Comparison of ENCODE assay signal across 31 cellular contexts in the genomic region with DNA sequence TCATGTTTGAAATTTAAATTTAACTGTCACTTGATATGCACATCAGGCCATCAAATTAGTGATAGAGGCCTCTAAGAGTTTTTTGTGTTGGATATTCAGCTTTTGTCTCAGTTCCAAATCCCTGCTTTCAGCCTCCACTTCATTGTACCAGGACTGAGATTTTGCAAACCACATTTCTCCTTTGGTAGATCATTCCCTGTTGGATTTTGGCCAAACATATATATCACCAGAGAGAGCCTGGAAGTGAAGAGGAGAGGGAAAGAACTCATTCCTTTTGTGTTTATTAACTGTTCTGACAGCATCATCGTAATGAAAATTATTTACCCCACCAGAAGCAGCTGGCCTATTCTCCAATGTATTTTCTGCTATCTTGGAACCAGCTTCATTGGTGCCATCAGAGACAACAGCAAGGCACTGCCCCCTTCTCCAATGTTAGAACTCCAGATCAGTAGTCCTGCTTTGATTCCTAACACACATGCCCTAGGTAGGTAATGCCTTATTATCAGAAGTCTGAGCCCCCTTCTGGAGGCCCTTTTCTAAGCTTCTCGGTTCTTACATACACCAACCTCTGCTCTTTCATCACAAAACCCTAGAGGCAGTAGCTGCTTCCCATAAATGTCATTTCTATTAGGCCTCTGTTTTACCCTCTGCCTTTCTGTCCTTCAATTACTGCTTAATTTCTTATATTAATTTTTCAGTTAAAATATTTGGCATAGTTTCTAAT.
DNase-seq lines count a peak whose midpoint lies in the region; ATAC-seq, FAIRE-seq and TF ChIP-seq lines count a peak whose summit lies in the region.
"Had no signal": no experiment of that assay in that cellular context is flagged by ENCODE, and none has a peak within 500 bp of the region (broad histone marks: within the 10 kb centered on the region; RNA-seq: fewer than 3 reads in every experiment).

No MANE protein-coding gene starts in this region.

- H3K9ac ChIP-seq in astrocyte (ENCODE audit: low read length), result no peak overlapping the region

- H3K9me3 ChIP-seq in astrocyte (ENCODE audit: insufficient read depth, low read depth, low read length), result no peaks in the 10 kb centered on the region
- H3K9me3 ChIP-seq in esophagus squamous epithelium, result peaks cover 0 to 6% (median 0%) of the 10 kb centered on the region in 3 donors
- H3K9me3 ChIP-seq in Peyer's patch, result no peaks in the 10 kb centered on the region
- H3K9me3 ChIP-seq: lower lobe of right lung, psoas muscle had no signal

- intact Hi-C loops in esophagus squamous epithelium (cut with DNase I), result no loop called here

- H3K27me3 ChIP-seq in GM23338 (ENCODE audit: insufficient read depth) (no peaks in the 10 kb centered on the region), astrocyte (ENCODE audit: insufficient read depth, low read length) (no peaks in the 10 kb centered on the region), esophagus squamous epithelium (no peaks in the 10 kb centered on the region), Peyer's patch (no peaks in the 10 kb centered on the region)

- H2AFZ ChIP-seq in GM23338 (peak overlapping the region; percentile 92; the same call in 1 of the 2 replicates), astrocyte (ENCODE audit: low read depth, low read length) (no peak overlapping the region)

- H3K27ac ChIP-seq in GM23338 (ENCODE audit: low read depth) (no peak overlapping the region), astrocyte (ENCODE audit: low read depth, low read length) (no peak overlapping the region), esophagus squamous epithelium (no peak overlapping the region), Peyer's patch (no peak overlapping the region)
- H3K27ac ChIP-seq: lower lobe of right lung, psoas muscle had no signal

- no peaks in the 10 kb centered on the region for H3F3A ChIP-seq in GM23338 (replicated peaks; ENCODE audit: low read depth)

- ATAC-seq in GM23338, result peak; percentile 57; the same call in 2 of the 3 replicates
- ATAC-seq: activated naive CD8-positive, alpha-beta T cell treated with anti-CD3 and anti-CD28 coated beads, Interleukin-2, amount 50 U/mL, for 24 hours; activated T-cell treated with anti-CD3 and anti-CD28 coated beads, Interleukin-2, amount 50 U/mL, for 72 hours; effector memory CD8-positive, alpha-beta T cell; HepG2; lower lobe of right lung; naive thymus-derived CD8-positive, alpha-beta T cell; Panc1; psoas muscle; stimulated activated memory B cell treated with anti-CD40 and anti-IgM and Interleukin-4, amounts not matched to agents 10 μg/mL and 1 μg/mL and 100 μg/mL, for 72 hours had no signal

- TF ChIP-seq CTCF in GM23338 (conservative IDR thresholded peaks at IDR 0.05; ENCODE audit: low read depth in 2 of 2) (0 out of 4 replicates have a peak, but pooled peaks of 1 of the 2 experiments have one; percentile 6), astrocyte (IDR thresholded peaks at IDR 0.05; ENCODE audit: insufficient read depth, low read depth, low read length) (no peak), esophagus squamous epithelium (IDR thresholded peaks at IDR 0.05) (no peak), Peyer's patch (IDR thresholded peaks at IDR 0.05) (no peak)

- POLR2A ChIA-PET in activated CD4-positive, alpha-beta T cell treated with anti-CD3 and anti-CD28 coated beads, Interleukin-2, amount 10 ng/mL, durations not matched to agents 7 days and 5 days (lab: Charles Lee), result no interaction called here

- H3K79me2 ChIP-seq in GM23338 (replicated peaks; ENCODE audit: insufficient read depth) (no peaks in the 10 kb centered on the region), astrocyte (ENCODE audit: insufficient read depth, low read length) (no peaks in the 10 kb centered on the region)

- H3K4me1 ChIP-seq in GM23338 (ENCODE audit: insufficient read depth), result no peaks in the 10 kb centered on the region
- no peaks in the 10 kb centered on the region for H3K4me1 ChIP-seq in astrocyte (ENCODE audit: insufficient read depth, low read length)
- H3K4me1 ChIP-seq in esophagus squamous epithelium, result no peaks in the 10 kb centered on the region
- no peaks in the 10 kb centered on the region for H3K4me1 ChIP-seq in Peyer's patch
- H3K4me1 ChIP-seq: lower lobe of right lung, psoas muscle had no signal

- DNase-seq in GM23338 (ENCODE audit: low spot score) (peak; percentile 8), NCI-H128 (lab: John Stamatoyannopoulos, UW; ENCODE audit: unreplicated experiment) (peak; percentile 39), astrocyte (ENCODE audit: low read depth) (peak; percentile 6), iris pigment epithelial cell (ENCODE audit: low read depth) (peak; percentile 39), esophagus squamous epithelium (lab: John Stamatoyannopoulos, UW) (no peak), NCI-H2171 treated with DMSO at 0.1 percent for 48 hours (lab: John Stamatoyannopoulos, UW) (no peak), Peyer's patch (no peak)
- no peak for DNase-seq in activated CD4-positive, alpha-beta T cell treated with anti-CD3 and anti-CD28 coated beads, Interleukin-2, amount 10 ng/mL, durations not matched to agents 7 days and 5 days
- DNase-seq: activated B cell treated with CpG ODN at 0.5 μM for 24 hours; activated CD4-positive, alpha-beta T cell treated with anti-CD3 and anti-CD28 coated beads, Interleukin-2, amount 50 U/mL, for 4 hours; activated naive CD8-positive, alpha-beta T cell treated with anti-CD3 and anti-CD28 coated beads, Interleukin-2, amount 50 U/mL, for 24 hours; activated T-cell treated with anti-CD3 and anti-CD28 coated beads, Interleukin-2, amount 50 U/mL, for 72 hours; CD8-positive, alpha-beta memory T cell; central memory CD4-positive, alpha-beta T cell; effector memory CD8-positive, alpha-beta T cell; EL; HCEC 1CT; lower lobe of right lung; MM.1S; naive thymus-derived CD8-positive, alpha-beta T cell; NCI-H1694 treated with DMSO at 0.1 percent for 48 hours; NCI-H2227 treated with DMSO at 0.1 percent for 48 hours; NCI-H526; occipital lobe; psoas muscle; SIG-M5; stimulated activated CD4-positive, alpha-beta T cell treated with anti-CD3 and anti-CD28 coated beads, Interleukin-15, amount 100 ng/mL, for 24 hours; trophoblast cell had no signal

- H3K4me1 Mint-ChIP-seq in GM23338, result peaks cover 4% of the 10 kb centered on the region; the same call in 2 of the 3 replicates
- H3K4me1 Mint-ChIP-seq in astrocyte (ENCODE audit: low read depth, unreplicated experiment), result peaks cover 11% of the 10 kb centered on the region
- H3K4me1 Mint-ChIP-seq in activated CD4-positive, alpha-beta T cell treated with anti-CD3 and anti-CD28 coated beads, Interleukin-2, amount 10 ng/mL, durations not matched to agents 7 days and 5 days, result no peaks in the 10 kb centered on the region
- H3K4me1 Mint-ChIP-seq: activated B cell treated with CpG ODN at 0.5 μM for 24 hours; activated naive CD8-positive, alpha-beta T cell treated with anti-CD3 and anti-CD28 coated beads, Interleukin-2, amount 50 U/mL, for 24 hours; CD8-positive, alpha-beta memory T cell; naive thymus-derived CD8-positive, alpha-beta T cell; stimulated activated memory B cell treated with anti-CD40 and anti-IgM and Interleukin-4, amounts not matched to agents 10 μg/mL and 1 μg/mL and 100 μg/mL, for 72 hours had no signal

- no peak for FAIRE-seq in astrocyte (lab: Jason Lieb, UNC)
- FAIRE-seq: HepG2 had no signal

- no peak overlapping the region for H3K4me3 ChIP-seq in GM23338
- no peak overlapping the region for H3K4me3 ChIP-seq in astrocyte (ENCODE audit: insufficient read depth, low read depth, low read length)
- H3K4me3 ChIP-seq in esophagus squamous epithelium, result no peak overlapping the region
- no peak overlapping the region for H3K4me3 ChIP-seq in Peyer's patch
- H3K4me3 ChIP-seq: lower lobe of right lung, psoas muscle had no signal

- 25 to 44% methylated on average over 2 of the region's 2 CpGs for WGBS in esophagus squamous epithelium, 2 donors

- H4K20me1 ChIP-seq in GM23338 (replicated peaks; ENCODE audit: insufficient read depth) (no peaks in the 10 kb centered on the region), astrocyte (ENCODE audit: insufficient read depth, low read length) (no peaks in the 10 kb centered on the region)

- H3K27ac Mint-ChIP-seq in GM23338 (no peak overlapping the region), astrocyte (ENCODE audit: unreplicated experiment) (no peak overlapping the region)
- H3K27ac Mint-ChIP-seq in activated CD4-positive, alpha-beta T cell treated with anti-CD3 and anti-CD28 coated beads, Interleukin-2, amount 10 ng/mL, durations not matched to agents 7 days and 5 days, result no peak overlapping the region
- H3K27ac Mint-ChIP-seq: activated B cell treated with CpG ODN at 0.5 μM for 24 hours; activated naive CD8-positive, alpha-beta T cell treated with anti-CD3 and anti-CD28 coated beads, Interleukin-2, amount 50 U/mL, for 24 hours; activated T-cell treated with anti-CD3 and anti-CD28 coated beads, Interleukin-2, amount 50 U/mL, for 72 hours; CD8-positive, alpha-beta memory T cell; effector memory CD8-positive, alpha-beta T cell; naive thymus-derived CD8-positive, alpha-beta T cell; stimulated activated memory B cell treated with anti-CD40 and anti-IgM and Interleukin-4, amounts not matched to agents 10 μg/mL and 1 μg/mL and 100 μg/mL, for 72 hours had no signal

- TF ChIP-seq POLR2A in esophagus squamous epithelium (IDR thresholded peaks at IDR 0.05) (no peak), Peyer's patch (IDR thresholded peaks at IDR 0.05) (no peak)

- H3K9me2 ChIP-seq in GM23338 (ENCODE audit: insufficient read depth), result no peaks in the 10 kb centered on the region

- no peaks in the 10 kb centered on the region for H3K36me3 ChIP-seq in GM23338 (ENCODE audit: insufficient read depth)
- H3K36me3 ChIP-seq in astrocyte (ENCODE audit: insufficient read depth, low read length), result no peaks in the 10 kb centered on the region
- no peaks in the 10 kb centered on the region for H3K36me3 ChIP-seq in esophagus squamous epithelium
- no peaks in the 10 kb centered on the region for H3K36me3 ChIP-seq in Peyer's patch
- H3K36me3 ChIP-seq: lower lobe of right lung had no signal

- H3K27me3 Mint-ChIP-seq in GM23338 (ENCODE audit: insufficient read depth, low read depth, poor library complexity) (no peaks in the 10 kb centered on the region), astrocyte (ENCODE audit: low read depth, unreplicated experiment) (no peaks in the 10 kb centered on the region)
- no peaks in the 10 kb centered on the region for H3K27me3 Mint-ChIP-seq in activated CD4-positive, alpha-beta T cell treated with anti-CD3 and anti-CD28 coated beads, Interleukin-2, amount 10 ng/mL, durations not matched to agents 7 days and 5 days
- H3K27me3 Mint-ChIP-seq: activated B cell treated with CpG ODN at 0.5 μM for 24 hours; activated naive CD8-positive, alpha-beta T cell treated with anti-CD3 and anti-CD28 coated beads, Interleukin-2, amount 50 U/mL, for 24 hours; CD8-positive, alpha-beta memory T cell; effector memory CD8-positive, alpha-beta T cell; naive thymus-derived CD8-positive, alpha-beta T cell; stimulated activated memory B cell treated with anti-CD40 and anti-IgM and Interleukin-4, amounts not matched to agents 10 μg/mL and 1 μg/mL and 100 μg/mL, for 72 hours had no signal

- H3K4me2 ChIP-seq in GM23338 (peak overlapping the region; percentile 59), astrocyte (ENCODE audit: low read length) (no peak overlapping the region)

- H3K4me3 Mint-ChIP-seq in GM23338 (no peak overlapping the region), astrocyte (ENCODE audit: unreplicated experiment) (no peak overlapping the region)
- H3K4me3 Mint-ChIP-seq in activated CD4-positive, alpha-beta T cell treated with anti-CD3 and anti-CD28 coated beads, Interleukin-2, amount 10 ng/mL, durations not matched to agents 7 days and 5 days, result no peak overlapping the region
- H3K4me3 Mint-ChIP-seq: activated B cell treated with CpG ODN at 0.5 μM for 24 hours; activated naive CD8-positive, alpha-beta T cell treated with anti-CD3 and anti-CD28 coated beads, Interleukin-2, amount 50 U/mL, for 24 hours; activated T-cell treated with anti-CD3 and anti-CD28 coated beads, Interleukin-2, amount 50 U/mL, for 72 hours; CD8-positive, alpha-beta memory T cell; effector memory CD8-positive, alpha-beta T cell; naive thymus-derived CD8-positive, alpha-beta T cell; stimulated activated memory B cell treated with anti-CD40 and anti-IgM and Interleukin-4, amounts not matched to agents 10 μg/mL and 1 μg/mL and 100 μg/mL, for 72 hours had no signal

- H3K36me3 Mint-ChIP-seq in GM23338 (ENCODE audit: low read depth) (no peaks in the 10 kb centered on the region), astrocyte (ENCODE audit: low read depth, unreplicated experiment) (no peaks in the 10 kb centered on the region)
- no peaks in the 10 kb centered on the region for H3K36me3 Mint-ChIP-seq in activated CD4-positive, alpha-beta T cell treated with anti-CD3 and anti-CD28 coated beads, Interleukin-2, amount 10 ng/mL, durations not matched to agents 7 days and 5 days (ENCODE audit: low read depth)
- H3K36me3 Mint-ChIP-seq: CD8-positive, alpha-beta memory T cell; stimulated activated memory B cell treated with anti-CD40 and anti-IgM and Interleukin-4, amounts not matched to agents 10 μg/mL and 1 μg/mL and 100 μg/mL, for 72 hours had no signal

- CTCF ChIA-PET in activated CD4-positive, alpha-beta T cell treated with anti-CD3 and anti-CD28 coated beads, Interleukin-2, amount 10 ng/mL, durations not matched to agents 7 days and 5 days (lab: Charles Lee), result no interaction called here

- H3K9me3 Mint-ChIP-seq in GM23338 (no peaks in the 10 kb centered on the region), astrocyte (ENCODE audit: unreplicated experiment) (no peaks in the 10 kb centered on the region)
- H3K9me3 Mint-ChIP-seq in activated CD4-positive, alpha-beta T cell treated with anti-CD3 and anti-CD28 coated beads, Interleukin-2, amount 10 ng/mL, durations not matched to agents 7 days and 5 days, result peaks cover 14% of the 10 kb centered on the region

Comparison
In these comparisons a context has a peak if more than half of its experiments do, and no peak if none do; other contexts are left out.
1. DNase-seq: peak in GM23338 (single experiment), NCI-H128 (single experiment), astrocyte (single experiment) and iris pigment epithelial cell (single experiment); none in esophagus squamous epithelium (single experiment), activated CD4-positive, alpha-beta T cell treated with anti-CD3 and anti-CD28 coated beads, Interleukin-2, amount 10 ng/mL, durations not matched to agents 7 days and 5 days (single experiment), NCI-H2171 treated with DMSO at 0.1 percent for 48 hours (single experiment) and Peyer's patch (0 of 3).